ENCODE assay signal across 7 cellular contexts in the genomic region with DNA sequence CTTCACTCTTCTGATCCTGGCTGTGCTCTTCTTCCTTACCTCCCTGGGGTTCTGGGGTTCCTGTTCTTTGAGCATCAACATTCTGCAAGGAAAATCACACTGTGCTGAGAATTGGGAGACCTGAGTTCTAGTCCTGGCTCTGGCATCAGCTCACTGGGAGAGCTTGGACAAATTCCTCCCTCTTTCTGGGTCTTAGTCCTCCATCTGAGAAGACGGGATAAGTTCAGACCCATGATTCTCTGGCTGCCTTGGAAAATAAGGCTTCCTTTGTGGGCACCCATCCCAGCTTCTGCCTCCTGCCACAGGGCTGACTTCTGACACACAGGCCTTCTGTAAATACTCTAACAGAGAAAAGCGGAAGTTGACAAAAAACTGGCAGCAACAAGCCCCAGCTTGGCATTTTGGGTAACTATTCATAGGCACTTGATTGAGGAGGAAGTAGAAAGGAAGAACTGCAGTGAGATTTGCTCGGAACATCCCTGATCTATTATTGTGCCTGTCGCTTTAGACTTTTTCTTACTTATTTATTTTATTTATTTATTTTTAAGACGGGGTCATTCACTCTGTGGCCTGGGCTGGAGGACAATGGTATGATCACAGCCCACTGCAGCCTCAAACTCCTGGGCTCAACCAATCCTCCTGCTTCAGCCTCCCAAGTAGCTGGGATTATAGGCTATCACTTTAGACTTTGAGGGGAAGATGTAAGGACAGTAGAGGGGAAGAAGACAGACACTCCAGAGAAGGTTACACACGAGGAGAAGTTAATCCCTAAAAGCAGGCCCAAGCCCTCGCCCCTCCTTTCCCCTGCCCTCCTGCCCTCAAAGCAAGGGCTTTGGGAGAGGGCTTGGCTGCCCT. TPM values are rescaled to one million over a fixed set of nuclear protein-coding genes. Genes with fewer than 3 reads are reported as not detected.
DNase-seq lines count a peak whose midpoint lies in the region; ATAC-seq and TF ChIP-seq lines count a peak whose summit lies in the region.

No MANE protein-coding gene starts in this region.

- DNase-seq in T-helper 1 cell = peak in 4 of 5 donors; percentile 25 to 82 (median 36)
- DNase-seq in cerebellum (ENCODE audit: low spot score) = peak; percentile 33
- peak; percentile 43 to 72 for DNase-seq in memory B cell (ENCODE audit: low spot score in 2 of 2)
- no peak for DNase-seq in thyroid gland
- DNase-seq in NCI-H1417 treated with DMSO at 0.1 percent for 48 hours (lab: John Stamatoyannopoulos, UW) = no peak

- H3K27me3 Mint-ChIP-seq in memory B cell = no peaks in the 10 kb centered on the region

- 57 to 64% methylated on average over 7 of the region's 7 CpGs for WGBS in thyroid gland, 2 donors

- H3K27ac Mint-ChIP-seq in memory B cell = peak overlapping the region; percentile 95

- peaks cover 2% of the 10 kb centered on the region for H3K9me3 Mint-ChIP-seq in memory B cell

- peak overlapping the region; percentile 88 for H3K4me3 Mint-ChIP-seq in memory B cell

- no peaks in the 10 kb centered on the region for H3K27me3 ChIP-seq in thyroid gland

- no peak for TF ChIP-seq CTCF in thyroid gland (IDR thresholded peaks at IDR 0.05)

- peaks cover 2 to 13% of the 10 kb centered on the region in 2 donors for H3K4me1 ChIP-seq in thyroid gland

- TF ChIP-seq POLR2A in thyroid gland (IDR thresholded peaks at IDR 0.05) = peak in 1 of 2 donors; percentile 27

- no peaks in the 10 kb centered on the region for H3K9me3 ChIP-seq in thyroid gland

- peaks cover 35% of the 10 kb centered on the region for H3K4me1 Mint-ChIP-seq in memory B cell

- H3K36me3 Mint-ChIP-seq in memory B cell = peaks cover 9% of the 10 kb centered on the region

- H3K27ac ChIP-seq in thyroid gland = peak overlapping the region; percentile 67 to 71 (median 69)

- intact Hi-C loops in thyroid gland (cut with DNase I) = no loop called here

- ATAC-seq in GM18520 (IDR thresholded peaks at IDR 0.05; ENCODE audit: unreplicated experiment) (peak; percentile 48), HG03108 (IDR thresholded peaks at IDR 0.05; ENCODE audit: unreplicated experiment) (peak; percentile 71), memory B cell (ENCODE audit: low read depth) (peak; percentile 98)

- H3K36me3 ChIP-seq in thyroid gland = no peaks in the 10 kb centered on the region

- H3K4me3 ChIP-seq in thyroid gland (replicated peaks in 1 of 3) = no peak overlapping the region

RNA-seq across cellular contexts. Expression of gene PCBP1, which starts 7.9 kb away (rescaled TPM):
- 29.2 TPM for total RNA-seq in cerebellum
- total RNA-seq in thyroid gland = 100 to 1,000 TPM; 165 to 215 (median 195) TPM

Comparison
In these comparisons a context has a peak if more than half of its experiments do, and no peak if none do; other contexts are left out.
1. ATAC-seq: peak in every context shown above with its lines; median percentile 98 in memory B cell; 71 in HG03108; 48 in GM18520.
2. DNase-seq: peak in T-helper 1 cell (4 of 5), cerebellum (single experiment) and memory B cell (2 of 2); none in thyroid gland (0 of 2) and NCI-H1417 treated with DMSO at 0.1 percent for 48 hours (single experiment).